Comparison of ENCODE assay signal across 10 cellular contexts in the genomic region with DNA sequence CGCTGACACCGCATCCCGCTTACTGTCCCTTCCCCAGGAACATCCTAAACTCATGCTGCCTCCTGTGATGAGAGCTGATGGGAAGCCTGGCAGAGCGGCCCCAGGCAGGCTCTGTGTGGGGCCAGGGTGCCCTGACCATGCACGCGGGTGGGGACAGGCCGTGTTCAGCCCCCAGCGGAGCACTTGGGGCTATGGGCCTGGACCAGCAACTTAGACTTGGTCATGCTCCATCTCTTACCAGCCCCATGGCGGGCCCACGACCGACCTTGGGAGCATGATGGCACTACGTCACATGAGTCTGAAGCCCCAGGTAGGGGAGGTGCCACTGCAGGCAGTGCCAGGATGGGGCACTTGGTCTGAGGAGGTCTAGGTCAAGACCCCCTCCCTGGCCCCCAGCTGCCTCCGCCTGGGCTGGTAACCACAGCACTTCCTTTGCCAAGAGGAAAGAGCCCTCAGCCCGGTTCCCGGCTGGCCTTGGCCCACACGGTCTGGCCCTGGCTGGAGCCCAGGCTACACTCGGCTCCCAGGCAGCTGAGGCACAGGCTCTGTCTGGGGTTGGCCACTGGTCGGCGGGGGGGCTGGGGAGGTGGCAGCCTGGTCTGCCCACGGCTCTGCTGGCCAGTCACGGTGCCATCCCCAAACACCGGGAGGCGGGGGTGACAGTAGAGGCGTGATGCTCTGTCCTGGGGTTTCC. TPM values are rescaled to one million over a fixed set of nuclear protein-coding genes. Genes with fewer than 3 reads are reported as not detected.
DNase-seq lines count a peak whose midpoint lies in the region; ATAC-seq lines count a peak whose summit lies in the region.
"Had no signal": no experiment of that assay in that cellular context is flagged by ENCODE, and none has a peak within 500 bp of the region (broad histone marks: within the 10 kb centered on the region; RNA-seq: fewer than 3 reads in every experiment).

No MANE protein-coding gene starts in this region.

- no peaks in the 10 kb centered on the region for H3K36me3 ChIP-seq in GM23248 (ENCODE audit: low read depth)

- H2AFZ ChIP-seq in GM23248, result no peak overlapping the region

- no peak overlapping the region for H3K27ac Mint-ChIP-seq in activated T-helper 1 cell treated with anti-CD3 and anti-CD28 coated beads, Interleukin-12 subunit alpha, Interleukin-12 subunit beta, Interleukin-2, Interleukin-4 antibody, amounts not matched to agents 30 ng/mL and 10 ng/mL and 1 ng/mL, durations not matched to agents 14 hours and 24 hours and 36 hours

- WGBS in GM23248 (ENCODE audit: low coverage in 1 of 2, low lambda C conversion rate in 2 of 2, missing lambda C conversion rate in 2 of 2), 2 experiments, result 56 to 60% methylated on average over 23 to 24 of the region's 24 CpGs

- H3K4me1 ChIP-seq in GM23248 (ENCODE audit: insufficient read depth), result peaks cover 53% of the 10 kb centered on the region

- H3K9me2 ChIP-seq in GM23248 (ENCODE audit: insufficient read depth), result no peaks in the 10 kb centered on the region

- peaks cover 9% of the 10 kb centered on the region; the same call in 1 of the 2 replicates for H3K79me2 ChIP-seq in GM23248 (ENCODE audit: insufficient read depth)

- in situ Hi-C loops in GM23248 (cut with MboI), result no loop called here

- H3K27me3 ChIP-seq in GM23248 (replicated peaks; ENCODE audit: insufficient read depth), result no peaks in the 10 kb centered on the region

- peak overlapping the region; percentile 85 for H3K9ac ChIP-seq in GM23248

- H3K4me3 Mint-ChIP-seq in activated T-helper 1 cell treated with anti-CD3 and anti-CD28 coated beads, Interleukin-12 subunit alpha, Interleukin-12 subunit beta, Interleukin-2, Interleukin-4 antibody, amounts not matched to agents 30 ng/mL and 10 ng/mL and 1 ng/mL, durations not matched to agents 14 hours and 24 hours and 36 hours, result no peak overlapping the region

- H3K27ac ChIP-seq in GM23248 (peak overlapping the region; percentile 86), caudate nucleus (ENCODE audit: low read depth, low read length) (peak overlapping the region; percentile 60), skin epidermis (peak overlapping the region in 20 of 21 experiments; percentile 49 to 98 (median 90))

- H3K9me3 Mint-ChIP-seq in activated T-helper 1 cell treated with anti-CD3 and anti-CD28 coated beads, Interleukin-12 subunit alpha, Interleukin-12 subunit beta, Interleukin-2, Interleukin-4 antibody, amounts not matched to agents 30 ng/mL and 10 ng/mL and 1 ng/mL, durations not matched to agents 14 hours and 24 hours and 36 hours, result no peaks in the 10 kb centered on the region

- H3F3A ChIP-seq in GM23248 (ENCODE audit: insufficient read depth), result peaks cover 6% of the 10 kb centered on the region; the same call in 1 of the 2 replicates

- intact Hi-C loops in activated T-helper 1 cell treated with anti-CD3 and anti-CD28 coated beads, Interleukin-12 subunit alpha, Interleukin-12 subunit beta, Interleukin-2, Interleukin-4 antibody, amounts not matched to agents 30 ng/mL and 10 ng/mL and 1 ng/mL, durations not matched to agents 14 hours and 24 hours and 36 hours (cut with micrococcal nuclease), result no loop called here

- DNase-seq in GM23248, result peak; percentile 77
- peak in 60 of 61 donors; percentile 29 to 91 (median 77) for DNase-seq in caudate nucleus (lab: John Stamatoyannopoulos, UW)
- no peak for DNase-seq in left lobe of liver (ENCODE audit: low spot score)
- DNase-seq in activated T-helper 1 cell treated with anti-CD3 and anti-CD28 coated beads, Interleukin-12 subunit alpha, Interleukin-12 subunit beta, Interleukin-2, Interleukin-4 antibody, amounts not matched to agents 30 ng/mL and 10 ng/mL and 1 ng/mL, durations not matched to agents 14 hours and 24 hours and 36 hours (ENCODE audit: low spot score), result no peak
- DNase-seq in activated CD4-positive, alpha-beta T cell treated with anti-CD3 and anti-CD28 coated beads for 48 hours, result no peak
- no peak for DNase-seq in HuH-7.5 (ENCODE audit: low spot score)
- DNase-seq: effector CD8-positive, alpha-beta T cell; NCI-H510A had no signal

- H3K27me3 Mint-ChIP-seq in activated T-helper 1 cell treated with anti-CD3 and anti-CD28 coated beads, Interleukin-12 subunit alpha, Interleukin-12 subunit beta, Interleukin-2, Interleukin-4 antibody, amounts not matched to agents 30 ng/mL and 10 ng/mL and 1 ng/mL, durations not matched to agents 14 hours and 24 hours and 36 hours (ENCODE audit: insufficient read depth), result no peaks in the 10 kb centered on the region

- peak; percentile 26 for ATAC-seq in left lobe of liver
- ATAC-seq in GM21528 (IDR thresholded peaks at IDR 0.05; ENCODE audit: low FRiP score, unreplicated experiment), result no peak

- H3K36me3 Mint-ChIP-seq in activated T-helper 1 cell treated with anti-CD3 and anti-CD28 coated beads, Interleukin-12 subunit alpha, Interleukin-12 subunit beta, Interleukin-2, Interleukin-4 antibody, amounts not matched to agents 30 ng/mL and 10 ng/mL and 1 ng/mL, durations not matched to agents 14 hours and 24 hours and 36 hours (ENCODE audit: low read depth), result no peaks in the 10 kb centered on the region

- no peaks in the 10 kb centered on the region for H3K4me1 Mint-ChIP-seq in activated T-helper 1 cell treated with anti-CD3 and anti-CD28 coated beads, Interleukin-12 subunit alpha, Interleukin-12 subunit beta, Interleukin-2, Interleukin-4 antibody, amounts not matched to agents 30 ng/mL and 10 ng/mL and 1 ng/mL, durations not matched to agents 14 hours and 24 hours and 36 hours (ENCODE audit: low read depth)

- no peaks in the 10 kb centered on the region for H4K20me1 ChIP-seq in GM23248 (ENCODE audit: insufficient read depth)

- H3K4me3 ChIP-seq in GM23248 (no peak overlapping the region), skin epidermis (no peak overlapping the region)

- H3K4me2 ChIP-seq in GM23248 (ENCODE audit: unreplicated experiment), result no peak overlapping the region

- H3K9me3 ChIP-seq in GM23248 (ENCODE audit: low read depth), result no peaks in the 10 kb centered on the region

RNA-seq across cellular contexts. Expression of a gene that starts 25.7 kb away (rescaled TPM):
- total RNA-seq in GM23248 (2014; rRNA removed; shearing (Covaris generic)), result 3.0 and 5.2 TPM in 2 replicates
- 0.91 and 1.3 TPM in 2 replicates for polyA plus RNA-seq in GM23248 (2016; fragmentation: Nextera tagmentation; extraction: Ambion mirVana)
- 8.0 TPM for total RNA-seq in left lobe of liver
- 0.02 and 0.08 TPM in 2 replicates for total RNA-seq in activated T-helper 1 cell treated with anti-CD3 and anti-CD28 coated beads, Interleukin-12 subunit alpha, Interleukin-12 subunit beta, Interleukin-2, Interleukin-4 antibody, amounts not matched to agents 30 ng/mL and 10 ng/mL and 1 ng/mL, durations not matched to agents 14 hours and 24 hours and 36 hours

Comparison
In these comparisons a context has a peak if more than half of its experiments do, and no peak if none do; other contexts are left out.
1. DNase-seq: peak in GM23248 (single experiment) and caudate nucleus (60 of 61); none in left lobe of liver (single experiment), activated T-helper 1 cell treated with anti-CD3 and anti-CD28 coated beads, Interleukin-12 subunit alpha, Interleukin-12 subunit beta, Interleukin-2, Interleukin-4 antibody, amounts not matched to agents 30 ng/mL and 10 ng/mL and 1 ng/mL, durations not matched to agents 14 hours and 24 hours and 36 hours (single experiment), activated CD4-positive, alpha-beta T cell treated with anti-CD3 and anti-CD28 coated beads for 48 hours (single experiment) and HuH-7.5 (single experiment).
2. Peak in every context shown above with its lines, with median percentiles within 50 percentile points of each other: H3K27ac ChIP-seq.